In the genomic region with DNA sequence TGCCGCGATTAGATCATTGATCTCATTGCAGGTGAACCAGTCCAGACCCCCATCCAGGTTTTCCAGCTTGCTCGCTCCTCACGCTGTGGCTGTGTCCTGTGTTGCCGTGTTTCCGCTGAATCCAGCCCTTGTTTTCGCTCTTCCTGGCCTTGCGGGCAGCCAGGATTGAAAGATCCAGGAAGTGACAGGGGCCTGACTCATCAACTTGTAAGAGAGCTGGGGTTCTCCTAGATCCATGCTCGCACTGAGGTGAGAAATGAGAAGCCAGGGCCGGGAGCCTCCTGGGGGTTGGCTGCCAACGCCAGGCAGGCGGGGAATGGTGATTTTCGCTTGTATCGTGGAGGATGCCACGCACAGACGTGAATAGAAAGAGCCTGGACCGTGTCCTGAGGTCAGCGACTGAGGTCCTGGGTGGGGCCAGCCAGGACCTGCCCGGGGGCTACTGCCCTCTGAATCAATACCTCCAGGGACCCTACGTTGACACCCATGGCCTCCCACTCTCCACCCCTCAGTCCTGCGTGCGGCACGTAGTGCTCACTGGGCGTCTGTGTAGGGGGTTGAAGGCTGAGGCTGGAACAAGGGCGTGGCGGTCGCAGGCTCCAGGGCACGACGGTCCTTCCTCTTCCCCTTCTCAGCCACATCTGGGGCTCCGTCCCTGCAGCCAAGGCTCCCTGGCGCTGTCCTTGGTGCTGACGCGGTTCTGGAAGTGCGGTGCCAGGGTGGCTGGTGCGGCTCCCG, we compare ENCODE assay signal across 1 cellular context.
TF ChIP-seq lines count a peak whose summit lies in the region.

No MANE protein-coding gene starts in this region.

TF ChIP-seq in HepG2, 621 proteins besides CTCF, POLR2A, EP300 and RAD21 (continued from another document and continues in another):
- TF ChIP-seq MEIS1 (CRISPR knock-in tag; IDR thresholded peaks at IDR 0.05; ENCODE audit: borderline replicate concordance): peak; percentile 83
- TF ChIP-seq, protein P1, sequence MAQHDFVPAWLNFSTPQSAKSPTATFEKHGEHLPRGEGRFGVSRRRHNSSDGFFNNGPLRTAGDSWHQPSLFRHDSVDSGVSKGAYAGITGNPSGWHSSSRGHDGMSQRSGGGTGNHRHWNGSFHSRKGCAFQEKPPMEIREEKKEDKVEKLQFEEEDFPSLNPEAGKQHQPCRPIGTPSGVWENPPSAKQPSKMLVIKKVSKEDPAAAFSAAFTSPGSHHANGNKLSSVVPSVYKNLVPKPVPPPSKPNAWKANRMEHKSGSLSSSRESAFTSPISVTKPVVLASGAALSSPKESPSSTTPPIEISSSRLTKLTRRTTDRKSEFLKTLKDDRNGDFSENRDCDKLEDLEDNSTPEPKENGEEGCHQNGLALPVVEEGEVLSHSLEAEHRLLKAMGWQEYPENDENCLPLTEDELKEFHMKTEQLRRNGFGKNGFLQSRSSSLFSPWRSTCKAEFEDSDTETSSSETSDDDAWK (CRISPR knock-in tag; IDR thresholded peaks at IDR 0.05): no peak
- TF ChIP-seq IRX3 (CRISPR knock-in tag; IDR thresholded peaks at IDR 0.05; ENCODE audit: borderline replicate concordance, low read depth): peak; percentile 91; the same call in 1 of the 2 replicates
- TF ChIP-seq NFKBIZ (CRISPR knock-in tag; IDR thresholded peaks at IDR 0.05): peak; percentile 82; the same call in 1 of the 2 replicates
- peak; percentile 81; the same call in 1 of the 2 replicates for TF ChIP-seq ZNF589 (CRISPR knock-in tag; conservative IDR thresholded peaks at IDR 0.05)
- TF ChIP-seq ZNF792 (CRISPR knock-in tag; IDR thresholded peaks at IDR 0.05): peak; percentile 92
- TF ChIP-seq ZNF33A (CRISPR knock-in tag; IDR thresholded peaks at IDR 0.05; ENCODE audit: borderline replicate concordance): 0 out of 2 replicates have a peak, but pooled peaks have one; percentile 66
- peak; percentile 73 for TF ChIP-seq ZSCAN25 (CRISPR knock-in tag; IDR thresholded peaks at IDR 0.05)
- peak; percentile 90 for TF ChIP-seq FOXK2 (IDR thresholded peaks at IDR 0.05)
- TF ChIP-seq ZNF746 (CRISPR knock-in tag; IDR thresholded peaks at IDR 0.05): peak; percentile 44; the same call in 1 of the 2 replicates
- TF ChIP-seq, protein P2, sequence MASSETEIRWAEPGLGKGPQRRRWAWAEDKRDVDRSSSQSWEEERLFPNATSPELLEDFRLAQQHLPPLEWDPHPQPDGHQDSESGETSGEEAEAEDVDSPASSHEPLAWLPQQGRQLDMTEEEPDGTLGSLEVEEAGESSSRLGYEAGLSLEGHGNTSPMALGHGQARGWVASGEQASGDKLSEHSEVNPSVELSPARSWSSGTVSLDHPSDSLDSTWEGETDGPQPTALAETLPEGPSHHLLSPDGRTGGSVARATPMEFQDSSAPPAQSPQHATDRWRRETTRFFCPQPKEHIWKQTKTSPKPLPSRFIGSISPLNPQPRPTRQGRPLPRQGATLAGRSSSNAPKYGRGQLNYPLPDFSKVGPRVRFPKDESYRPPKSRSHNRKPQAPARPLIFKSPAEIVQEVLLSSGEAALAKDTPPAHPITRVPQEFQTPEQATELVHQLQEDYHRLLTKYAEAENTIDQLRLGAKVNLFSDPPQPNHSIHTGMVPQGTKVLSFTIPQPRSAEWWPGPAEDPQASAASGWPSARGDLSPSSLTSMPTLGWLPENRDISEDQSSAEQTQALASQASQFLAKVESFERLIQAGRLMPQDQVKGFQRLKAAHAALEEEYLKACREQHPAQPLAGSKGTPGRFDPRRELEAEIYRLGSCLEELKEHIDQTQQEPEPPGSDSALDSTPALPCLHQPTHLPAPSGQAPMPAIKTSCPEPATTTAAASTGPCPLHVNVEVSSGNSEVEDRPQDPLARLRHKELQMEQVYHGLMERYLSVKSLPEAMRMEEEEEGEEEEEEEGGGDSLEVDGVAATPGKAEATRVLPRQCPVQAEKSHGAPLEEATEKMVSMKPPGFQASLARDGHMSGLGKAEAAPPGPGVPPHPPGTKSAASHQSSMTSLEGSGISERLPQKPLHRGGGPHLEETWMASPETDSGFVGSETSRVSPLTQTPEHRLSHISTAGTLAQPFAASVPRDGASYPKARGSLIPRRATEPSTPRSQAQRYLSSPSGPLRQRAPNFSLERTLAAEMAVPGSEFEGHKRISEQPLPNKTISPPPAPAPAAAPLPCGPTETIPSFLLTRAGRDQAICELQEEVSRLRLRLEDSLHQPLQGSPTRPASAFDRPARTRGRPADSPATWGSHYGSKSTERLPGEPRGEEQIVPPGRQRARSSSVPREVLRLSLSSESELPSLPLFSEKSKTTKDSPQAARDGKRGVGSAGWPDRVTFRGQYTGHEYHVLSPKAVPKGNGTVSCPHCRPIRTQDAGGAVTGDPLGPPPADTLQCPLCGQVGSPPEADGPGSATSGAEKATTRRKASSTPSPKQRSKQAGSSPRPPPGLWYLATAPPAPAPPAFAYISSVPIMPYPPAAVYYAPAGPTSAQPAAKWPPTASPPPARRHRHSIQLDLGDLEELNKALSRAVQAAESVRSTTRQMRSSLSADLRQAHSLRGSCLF (CRISPR knock-in tag; IDR thresholded peaks at IDR 0.05; ENCODE audit: borderline replicate concordance): peak; percentile 87; the same call in 1 of the 2 replicates
- peak; percentile 66 for TF ChIP-seq HCFC1 (IDR thresholded peaks at IDR 0.05; ENCODE audit: low read depth, low read length)
- TF ChIP-seq ZNF3 (CRISPR knock-in tag; IDR thresholded peaks at IDR 0.05): peak; percentile 71; the same call in 1 of the 2 replicates
- TF ChIP-seq, protein P3, sequence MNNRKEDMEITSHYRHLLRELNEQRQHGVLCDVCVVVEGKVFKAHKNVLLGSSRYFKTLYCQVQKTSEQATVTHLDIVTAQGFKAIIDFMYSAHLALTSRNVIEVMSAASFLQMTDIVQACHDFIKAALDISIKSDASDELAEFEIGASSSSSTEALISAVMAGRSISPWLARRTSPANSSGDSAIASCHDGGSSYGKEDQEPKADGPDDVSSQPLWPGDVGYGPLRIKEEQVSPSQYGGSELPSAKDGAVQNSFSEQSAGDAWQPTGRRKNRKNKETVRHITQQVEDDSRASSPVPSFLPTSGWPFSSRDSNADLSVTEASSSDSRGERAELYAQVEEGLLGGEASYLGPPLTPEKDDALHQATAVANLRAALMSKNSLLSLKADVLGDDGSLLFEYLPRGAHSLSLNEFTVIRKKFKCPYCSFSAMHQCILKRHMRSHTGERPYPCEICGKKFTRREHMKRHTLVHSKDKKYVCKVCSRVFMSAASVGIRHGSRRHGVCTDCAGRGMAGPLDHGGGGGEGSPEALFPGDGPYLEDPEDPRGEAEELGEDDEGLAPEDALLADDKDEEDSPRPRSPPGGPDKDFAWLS (CRISPR knock-in tag; IDR thresholded peaks at IDR 0.05; ENCODE audit: borderline replicate concordance): no peak
- peak; percentile 92 for TF ChIP-seq MED8 (CRISPR knock-in tag; IDR thresholded peaks at IDR 0.05; ENCODE audit: insufficient replicate concordance)
- peak; percentile 92 for TF ChIP-seq PHF21A (CRISPR knock-in tag; IDR thresholded peaks at IDR 0.05)
- peak; percentile 67; the same call in 1 of the 2 replicates for TF ChIP-seq ZFP41 (CRISPR knock-in tag; IDR thresholded peaks at IDR 0.05; ENCODE audit: borderline replicate concordance)
- no peak for TF ChIP-seq IKZF1 (IDR thresholded peaks at IDR 0.05)
- TF ChIP-seq RFXAP (CRISPR knock-in tag; IDR thresholded peaks at IDR 0.05; ENCODE audit: borderline replicate concordance): peak; percentile 77
- TF ChIP-seq ZNF777 (CRISPR knock-in tag; IDR thresholded peaks at IDR 0.05): no peak; the same call in 1 of the 2 replicates
- TF ChIP-seq NRL (CRISPR knock-in tag; IDR thresholded peaks at IDR 0.05; ENCODE audit: borderline replicate concordance): peak; percentile 82
- peak; percentile 87 for TF ChIP-seq ZNF264 (CRISPR knock-in tag; IDR thresholded peaks at IDR 0.05)
- TF ChIP-seq, protein P4, sequence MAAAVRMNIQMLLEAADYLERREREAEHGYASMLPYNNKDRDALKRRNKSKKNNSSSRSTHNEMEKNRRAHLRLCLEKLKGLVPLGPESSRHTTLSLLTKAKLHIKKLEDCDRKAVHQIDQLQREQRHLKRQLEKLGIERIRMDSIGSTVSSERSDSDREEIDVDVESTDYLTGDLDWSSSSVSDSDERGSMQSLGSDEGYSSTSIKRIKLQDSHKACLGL (CRISPR knock-in tag; IDR thresholded peaks at IDR 0.05): peak; percentile 75
- peak; percentile 69 for TF ChIP-seq ZNF143 (CRISPR knock-in tag; IDR thresholded peaks at IDR 0.05)
- no peak; the same call in none of the 2 replicates for TF ChIP-seq ESRRA (CRISPR knock-in tag; IDR thresholded peaks at IDR 0.05; ENCODE audit: low read depth)
- 0 out of 2 replicates have a peak, but pooled peaks have one; percentile 27 for TF ChIP-seq NFE2 (CRISPR knock-in tag; IDR thresholded peaks at IDR 0.05)
- TF ChIP-seq TP53 (CRISPR knock-in tag; conservative IDR thresholded peaks at IDR 0.05): peak; percentile 89; the same call in 1 of the 2 replicates
- TF ChIP-seq, protein P5, sequence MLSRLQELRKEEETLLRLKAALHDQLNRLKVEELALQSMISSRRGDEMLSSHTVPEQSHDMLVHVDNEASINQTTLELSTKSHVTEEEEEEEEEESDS (CRISPR knock-in tag; IDR thresholded peaks at IDR 0.05; ENCODE audit: borderline replicate concordance): peak; percentile 94
- TF ChIP-seq, protein P6, sequence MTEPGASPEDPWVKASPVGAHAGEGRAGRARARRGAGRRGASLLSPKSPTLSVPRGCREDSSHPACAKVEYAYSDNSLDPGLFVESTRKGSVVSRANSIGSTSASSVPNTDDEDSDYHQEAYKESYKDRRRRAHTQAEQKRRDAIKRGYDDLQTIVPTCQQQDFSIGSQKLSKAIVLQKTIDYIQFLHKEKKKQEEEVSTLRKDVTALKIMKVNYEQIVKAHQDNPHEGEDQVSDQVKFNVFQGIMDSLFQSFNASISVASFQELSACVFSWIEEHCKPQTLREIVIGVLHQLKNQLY (CRISPR knock-in tag; IDR thresholded peaks at IDR 0.05): peak; percentile 72
- TF ChIP-seq, protein P7, sequence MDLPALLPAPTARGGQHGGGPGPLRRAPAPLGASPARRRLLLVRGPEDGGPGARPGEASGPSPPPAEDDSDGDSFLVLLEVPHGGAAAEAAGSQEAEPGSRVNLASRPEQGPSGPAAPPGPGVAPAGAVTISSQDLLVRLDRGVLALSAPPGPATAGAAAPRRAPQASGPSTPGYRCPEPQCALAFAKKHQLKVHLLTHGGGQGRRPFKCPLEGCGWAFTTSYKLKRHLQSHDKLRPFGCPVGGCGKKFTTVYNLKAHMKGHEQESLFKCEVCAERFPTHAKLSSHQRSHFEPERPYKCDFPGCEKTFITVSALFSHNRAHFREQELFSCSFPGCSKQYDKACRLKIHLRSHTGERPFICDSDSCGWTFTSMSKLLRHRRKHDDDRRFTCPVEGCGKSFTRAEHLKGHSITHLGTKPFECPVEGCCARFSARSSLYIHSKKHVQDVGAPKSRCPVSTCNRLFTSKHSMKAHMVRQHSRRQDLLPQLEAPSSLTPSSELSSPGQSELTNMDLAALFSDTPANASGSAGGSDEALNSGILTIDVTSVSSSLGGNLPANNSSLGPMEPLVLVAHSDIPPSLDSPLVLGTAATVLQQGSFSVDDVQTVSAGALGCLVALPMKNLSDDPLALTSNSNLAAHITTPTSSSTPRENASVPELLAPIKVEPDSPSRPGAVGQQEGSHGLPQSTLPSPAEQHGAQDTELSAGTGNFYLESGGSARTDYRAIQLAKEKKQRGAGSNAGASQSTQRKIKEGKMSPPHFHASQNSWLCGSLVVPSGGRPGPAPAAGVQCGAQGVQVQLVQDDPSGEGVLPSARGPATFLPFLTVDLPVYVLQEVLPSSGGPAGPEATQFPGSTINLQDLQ (CRISPR knock-in tag; IDR thresholded peaks at IDR 0.05): peak; percentile 87
- TF ChIP-seq SMAD3 (CRISPR knock-in tag; IDR thresholded peaks at IDR 0.05): peak; percentile 95
- TF ChIP-seq, protein P8, sequence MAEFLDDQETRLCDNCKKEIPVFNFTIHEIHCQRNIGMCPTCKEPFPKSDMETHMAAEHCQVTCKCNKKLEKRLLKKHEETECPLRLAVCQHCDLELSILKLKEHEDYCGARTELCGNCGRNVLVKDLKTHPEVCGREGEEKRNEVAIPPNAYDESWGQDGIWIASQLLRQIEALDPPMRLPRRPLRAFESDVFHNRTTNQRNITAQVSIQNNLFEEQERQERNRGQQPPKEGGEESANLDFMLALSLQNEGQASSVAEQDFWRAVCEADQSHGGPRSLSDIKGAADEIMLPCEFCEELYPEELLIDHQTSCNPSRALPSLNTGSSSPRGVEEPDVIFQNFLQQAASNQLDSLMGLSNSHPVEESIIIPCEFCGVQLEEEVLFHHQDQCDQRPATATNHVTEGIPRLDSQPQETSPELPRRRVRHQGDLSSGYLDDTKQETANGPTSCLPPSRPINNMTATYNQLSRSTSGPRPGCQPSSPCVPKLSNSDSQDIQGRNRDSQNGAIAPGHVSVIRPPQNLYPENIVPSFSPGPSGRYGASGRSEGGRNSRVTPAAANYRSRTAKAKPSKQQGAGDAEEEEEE (CRISPR knock-in tag; IDR thresholded peaks at IDR 0.05; ENCODE audit: borderline replicate concordance): no peak
- no peak for TF ChIP-seq ZNF207 (IDR thresholded peaks at IDR 0.05; ENCODE audit: borderline replicate concordance)
- TF ChIP-seq RXRA (CRISPR knock-in tag; IDR thresholded peaks at IDR 0.05): peak; percentile 48
- peak; percentile 62; the same call in 1 of the 2 replicates for TF ChIP-seq ZNF326 (CRISPR knock-in tag; IDR thresholded peaks at IDR 0.05; ENCODE audit: borderline replicate concordance)
- TF ChIP-seq ZNF569 (CRISPR knock-in tag; IDR thresholded peaks at IDR 0.05; ENCODE audit: borderline replicate concordance): no peak
- TF ChIP-seq, protein P9, sequence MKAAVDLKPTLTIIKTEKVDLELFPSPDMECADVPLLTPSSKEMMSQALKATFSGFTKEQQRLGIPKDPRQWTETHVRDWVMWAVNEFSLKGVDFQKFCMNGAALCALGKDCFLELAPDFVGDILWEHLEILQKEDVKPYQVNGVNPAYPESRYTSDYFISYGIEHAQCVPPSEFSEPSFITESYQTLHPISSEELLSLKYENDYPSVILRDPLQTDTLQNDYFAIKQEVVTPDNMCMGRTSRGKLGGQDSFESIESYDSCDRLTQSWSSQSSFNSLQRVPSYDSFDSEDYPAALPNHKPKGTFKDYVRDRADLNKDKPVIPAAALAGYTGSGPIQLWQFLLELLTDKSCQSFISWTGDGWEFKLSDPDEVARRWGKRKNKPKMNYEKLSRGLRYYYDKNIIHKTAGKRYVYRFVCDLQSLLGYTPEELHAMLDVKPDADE (CRISPR knock-in tag; IDR thresholded peaks at IDR 0.05): no peak; the same call in none of the 2 replicates
- TF ChIP-seq HOXA3 (CRISPR knock-in tag; IDR thresholded peaks at IDR 0.05): peak; percentile 82
- peak; percentile 99 for TF ChIP-seq XRCC5 (optimal IDR thresholded peaks at IDR 0.05; ENCODE audit: low read length)
- TF ChIP-seq ZNF607 (CRISPR knock-in tag; IDR thresholded peaks at IDR 0.05; ENCODE audit: borderline replicate concordance): peak; percentile 82
